18 cellular contexts compared by ENCODE assay signal in the genomic region with DNA sequence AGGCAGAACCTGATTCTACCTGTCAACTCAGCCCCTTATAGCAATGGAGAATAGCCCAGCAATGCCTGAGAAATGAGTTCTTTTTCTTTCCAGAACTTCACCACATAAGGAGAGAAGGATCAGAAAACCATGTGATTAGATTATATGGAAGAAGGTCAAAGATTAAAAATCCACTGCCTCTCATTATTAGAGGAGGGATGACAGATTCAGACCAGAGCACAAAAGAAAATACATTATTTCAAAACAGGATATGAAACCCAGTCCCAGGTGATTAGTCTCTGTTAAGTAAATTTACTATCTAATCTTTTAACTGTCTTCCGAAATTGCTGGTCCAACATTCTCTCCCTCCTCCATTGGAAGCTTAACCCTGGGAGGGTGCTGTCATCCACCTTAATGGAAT.
"Had no signal": no experiment of that assay in that cellular context is flagged by ENCODE, and none has a peak within 500 bp of the region (broad histone marks: within the 10 kb centered on the region; RNA-seq: fewer than 3 reads in every experiment).

No MANE protein-coding gene starts in this region.

- H3K4me1 Mint-ChIP-seq: activated naive CD4-positive, alpha-beta T cell treated with anti-CD3 and anti-CD28 coated beads, Interleukin-2, amount 50 U/mL, for 24 hours; central memory CD8-positive, alpha-beta T cell; natural killer cell had no signal

- H3K27ac ChIP-seq: ascending aorta, ovary, prostate gland had no signal

- DNase-seq: activated CD4-positive, alpha-beta memory T cell treated with anti-CD3 and anti-CD28 coated beads for 36 hours; activated CD4-positive, alpha-beta T cell treated with anti-CD3 and anti-CD28 coated beads for 48 hours; activated gamma-delta T cell; activated T-cell treated with anti-CD3 and anti-CD28 coated beads for 4 hours; effector memory CD8-positive, alpha-beta T cell; esophagus squamous epithelium; hippocampal formation; left ventricle myocardium inferior; midbrain; natural killer cell; stimulated activated CD4-positive, alpha-beta T cell treated with anti-CD3 and anti-CD28 coated beads, Interleukin-4, amount 100 ng/mL, for 24 hours; stimulated activated naive CD4-positive, alpha-beta T cell treated with Interleukin-2 at 50 U/mL for 16 hours had no signal

- H3K9me3 ChIP-seq: ascending aorta, esophagus squamous epithelium, left ventricle myocardium inferior, ovary, prostate gland had no signal

- H3K4me3 Mint-ChIP-seq: activated CD4-positive, alpha-beta memory T cell treated with anti-CD3 and anti-CD28 coated beads for 36 hours; activated naive CD4-positive, alpha-beta T cell treated with anti-CD3 and anti-CD28 coated beads, Interleukin-2, amount 50 U/mL, for 24 hours; activated T-helper 1 cell treated with anti-CD3 and anti-CD28 coated beads, Interleukin-12 subunit alpha, Interleukin-12 subunit beta, Interleukin-2, Interleukin-4 antibody, amounts not matched to agents 30 ng/mL and 10 ng/mL and 1 ng/mL, durations not matched to agents 14 hours and 24 hours and 36 hours; central memory CD8-positive, alpha-beta T cell; effector memory CD8-positive, alpha-beta T cell; natural killer cell had no signal

- H3K9me3 Mint-ChIP-seq: activated CD4-positive, alpha-beta memory T cell treated with anti-CD3 and anti-CD28 coated beads for 36 hours; activated naive CD4-positive, alpha-beta T cell treated with anti-CD3 and anti-CD28 coated beads, Interleukin-2, amount 50 U/mL, for 24 hours; activated T-helper 1 cell treated with anti-CD3 and anti-CD28 coated beads, Interleukin-12 subunit alpha, Interleukin-12 subunit beta, Interleukin-2, Interleukin-4 antibody, amounts not matched to agents 30 ng/mL and 10 ng/mL and 1 ng/mL, durations not matched to agents 14 hours and 24 hours and 36 hours; central memory CD8-positive, alpha-beta T cell; effector memory CD8-positive, alpha-beta T cell; natural killer cell had no signal

- ATAC-seq: effector memory CD8-positive, alpha-beta T cell; natural killer cell had no signal

- H3K36me3 ChIP-seq: ascending aorta, esophagus squamous epithelium, left ventricle myocardium inferior, ovary, prostate gland had no signal

- H3K36me3 Mint-ChIP-seq: activated CD4-positive, alpha-beta memory T cell treated with anti-CD3 and anti-CD28 coated beads for 36 hours; activated naive CD4-positive, alpha-beta T cell treated with anti-CD3 and anti-CD28 coated beads, Interleukin-2, amount 50 U/mL, for 24 hours; natural killer cell had no signal

- H3K4me1 ChIP-seq: ascending aorta, left ventricle myocardium inferior, prostate gland had no signal

- H3K27me3 ChIP-seq: ascending aorta, ovary had no signal

- H3K27ac Mint-ChIP-seq: activated CD4-positive, alpha-beta memory T cell treated with anti-CD3 and anti-CD28 coated beads for 36 hours; activated naive CD4-positive, alpha-beta T cell treated with anti-CD3 and anti-CD28 coated beads, Interleukin-2, amount 50 U/mL, for 24 hours; activated T-helper 1 cell treated with anti-CD3 and anti-CD28 coated beads, Interleukin-12 subunit alpha, Interleukin-12 subunit beta, Interleukin-2, Interleukin-4 antibody, amounts not matched to agents 30 ng/mL and 10 ng/mL and 1 ng/mL, durations not matched to agents 14 hours and 24 hours and 36 hours; effector memory CD8-positive, alpha-beta T cell; natural killer cell had no signal

- H3K4me3 ChIP-seq: ascending aorta, esophagus squamous epithelium, left ventricle myocardium inferior, ovary, prostate gland had no signal
